In genomic region chr2:218218409-218219185, GRCh38 we compare ENCODE assay signal across 1 cellular context.
A peak's percentile ranks its signal among the peaks of the same experiment; 100 is the strongest.
TF ChIP-seq lines count a peak whose summit lies in the region.

No MANE protein-coding gene starts in this region.

TF ChIP-seq in HepG2, 621 proteins besides CTCF, POLR2A, EP300 and RAD21:
- TF ChIP-seq ZNF10 (CRISPR knock-in tag; IDR thresholded peaks at IDR 0.05; ENCODE audit: borderline replicate concordance, low read depth): no peak
- peak; percentile 23; the same call in 1 of the 2 replicates for TF ChIP-seq SETDB1 (CRISPR knock-in tag; IDR thresholded peaks at IDR 0.05; ENCODE audit: borderline replicate concordance)
